In the genomic region with DNA sequence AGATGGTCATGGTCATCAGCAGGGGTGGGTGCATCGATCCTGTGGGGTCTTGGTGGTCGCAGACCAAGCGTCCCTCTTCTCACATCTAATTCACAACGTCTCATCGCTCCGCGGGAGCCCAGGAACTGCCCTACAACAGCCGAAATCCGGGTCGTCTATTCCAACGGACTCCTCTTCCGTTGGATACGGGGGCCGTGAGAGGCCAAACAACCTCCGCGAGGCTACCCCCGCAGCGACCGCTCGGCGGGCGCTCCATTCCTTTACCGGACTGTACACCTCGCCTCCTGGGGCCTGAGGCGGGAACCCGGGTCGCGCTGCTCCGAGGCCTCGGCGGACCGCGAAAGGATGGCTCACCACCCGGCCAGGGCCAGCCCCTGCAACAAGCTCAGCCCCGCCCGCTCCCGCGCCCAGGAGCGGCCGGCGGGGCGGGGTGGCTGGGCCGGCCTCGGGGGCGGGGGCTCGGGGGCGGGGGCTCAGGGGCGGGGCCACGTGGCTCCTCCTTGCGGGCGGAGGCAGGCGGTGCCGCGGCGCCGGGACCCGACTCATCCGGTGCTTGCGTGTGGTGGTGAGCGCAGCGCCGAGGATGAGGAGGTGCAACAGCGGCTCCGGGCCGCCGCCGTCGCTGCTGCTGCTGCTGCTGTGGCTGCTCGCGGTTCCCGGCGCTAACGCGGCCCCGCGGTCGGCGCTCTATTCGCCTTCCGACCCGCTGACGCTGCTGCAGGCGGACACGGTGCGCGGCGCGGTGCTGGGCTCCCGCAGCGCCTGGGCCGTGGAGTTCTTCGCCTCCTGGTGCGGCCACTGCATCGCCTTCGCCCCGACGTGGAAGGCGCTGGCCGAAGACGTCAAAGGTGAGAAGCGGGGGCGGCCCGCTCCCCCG, we compare ENCODE assay signal across 1 cellular context.
TF ChIP-seq lines count a peak whose summit lies in the region.

A gene with protein sequence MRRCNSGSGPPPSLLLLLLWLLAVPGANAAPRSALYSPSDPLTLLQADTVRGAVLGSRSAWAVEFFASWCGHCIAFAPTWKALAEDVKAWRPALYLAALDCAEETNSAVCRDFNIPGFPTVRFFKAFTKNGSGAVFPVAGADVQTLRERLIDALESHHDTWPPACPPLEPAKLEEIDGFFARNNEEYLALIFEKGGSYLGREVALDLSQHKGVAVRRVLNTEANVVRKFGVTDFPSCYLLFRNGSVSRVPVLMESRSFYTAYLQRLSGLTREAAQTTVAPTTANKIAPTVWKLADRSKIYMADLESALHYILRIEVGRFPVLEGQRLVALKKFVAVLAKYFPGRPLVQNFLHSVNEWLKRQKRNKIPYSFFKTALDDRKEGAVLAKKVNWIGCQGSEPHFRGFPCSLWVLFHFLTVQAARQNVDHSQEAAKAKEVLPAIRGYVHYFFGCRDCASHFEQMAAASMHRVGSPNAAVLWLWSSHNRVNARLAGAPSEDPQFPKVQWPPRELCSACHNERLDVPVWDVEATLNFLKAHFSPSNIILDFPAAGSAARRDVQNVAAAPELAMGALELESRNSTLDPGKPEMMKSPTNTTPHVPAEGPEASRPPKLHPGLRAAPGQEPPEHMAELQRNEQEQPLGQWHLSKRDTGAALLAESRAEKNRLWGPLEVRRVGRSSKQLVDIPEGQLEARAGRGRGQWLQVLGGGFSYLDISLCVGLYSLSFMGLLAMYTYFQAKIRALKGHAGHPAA (plus strand): TSS at position 545 of the 877 bp plus-strand sequence. CDS start 39 bp downstream, at position 584.

TF ChIP-seq in WTC11, 78 proteins besides CTCF, POLR2A, EP300 and RAD21 (continued from another document):
- TF ChIP-seq, protein P1, sequence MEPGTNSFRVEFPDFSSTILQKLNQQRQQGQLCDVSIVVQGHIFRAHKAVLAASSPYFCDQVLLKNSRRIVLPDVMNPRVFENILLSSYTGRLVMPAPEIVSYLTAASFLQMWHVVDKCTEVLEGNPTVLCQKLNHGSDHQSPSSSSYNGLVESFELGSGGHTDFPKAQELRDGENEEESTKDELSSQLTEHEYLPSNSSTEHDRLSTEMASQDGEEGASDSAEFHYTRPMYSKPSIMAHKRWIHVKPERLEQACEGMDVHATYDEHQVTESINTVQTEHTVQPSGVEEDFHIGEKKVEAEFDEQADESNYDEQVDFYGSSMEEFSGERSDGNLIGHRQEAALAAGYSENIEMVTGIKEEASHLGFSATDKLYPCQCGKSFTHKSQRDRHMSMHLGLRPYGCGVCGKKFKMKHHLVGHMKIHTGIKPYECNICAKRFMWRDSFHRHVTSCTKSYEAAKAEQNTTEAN (CRISPR knock-in tag; IDR thresholded peaks at IDR 0.05) = 0 out of 2 replicates have a peak, but pooled peaks have one; percentile 29
TF ChIP-seq in WTC11: peak in this region for 15.
